In genomic region chr13:112903071-112903577, GRCh38 we compare ENCODE assay signal across 24 cellular contexts.
"Had no signal": no experiment of that assay in that cellular context is flagged by ENCODE, and none has a peak within 500 bp of the region (broad histone marks: within the 10 kb centered on the region; RNA-seq: fewer than 3 reads in every experiment).

No MANE protein-coding gene starts in this region.

- H3K36me3 ChIP-seq: adrenal gland, lower lobe of right lung, transverse colon, vagina had no signal

- H3K4me3 Mint-ChIP-seq: activated T-cell treated with anti-CD3 and anti-CD28 coated beads, Interleukin-2, amount 50 U/mL, for 72 hours; mesothelial cell of epicardium; nephron progenitor cell; T-helper 2 cell treated with Interferon-gamma antibody and Interleukin-4, amounts not matched to agents 5 μg/mL and 100 μg/mL, for 36 hours had no signal

- H3K27ac ChIP-seq: adrenal gland, foreskin keratinocyte, lower lobe of right lung, transverse colon, vagina had no signal

- H3K27ac Mint-ChIP-seq: activated naive CD4-positive, alpha-beta T cell treated with anti-CD3 and anti-CD28 coated beads, Interleukin-2, amount 50 U/mL, for 72 hours; activated T-cell treated with anti-CD3 and anti-CD28 coated beads, Interleukin-2, amount 50 U/mL, for 72 hours; mesothelial cell of epicardium; nephron progenitor cell; T-helper 2 cell treated with Interferon-gamma antibody and Interleukin-4, amounts not matched to agents 5 μg/mL and 100 μg/mL, for 36 hours had no signal

- ATAC-seq: activated CD4-positive, CD25-positive, alpha-beta regulatory T cell treated with anti-CD3 and anti-CD28 coated beads, Interleukin-2, amount 50 U/mL, for 24 hours; activated naive CD4-positive, alpha-beta T cell treated with anti-CD3 and anti-CD28 coated beads, Interleukin-2, amount 50 U/mL, for 72 hours; activated T-cell treated with anti-CD3 and anti-CD28 coated beads, Interleukin-2, amount 50 U/mL, for 72 hours; foreskin keratinocyte; left cardiac atrium had no signal

- H3K4me3 ChIP-seq: adrenal gland, dorsolateral prefrontal cortex, hepatocyte, lower lobe of right lung, transverse colon, vagina had no signal

- H3K9ac ChIP-seq: SK-N-SH had no signal

- H3K9me3 ChIP-seq: adrenal gland, lower lobe of right lung, SK-N-SH, transverse colon, vagina had no signal

- DNase-seq: activated CD4-positive, alpha-beta T cell treated with anti-CD3 and anti-CD28 coated beads, Interleukin-2, amount 50 U/mL, for 4 hours; activated effector memory CD4-positive, alpha-beta T cell treated with anti-CD3 and anti-CD28 coated beads, Interleukin-2, amount 50 U/mL, for 16 hours; activated T-cell treated with anti-CD3 and anti-CD28 coated beads, Interleukin-2, amount 50 U/mL, for 72 hours; caudate nucleus; foreskin keratinocyte; left cardiac atrium; nephron progenitor cell; occipital lobe; stimulated activated CD4-positive, alpha-beta T cell treated with anti-CD3 and anti-CD28 coated beads, Interleukin-12 subunit alpha, Interleukin-12 subunit beta, amount 100 ng/mL, for 4 hours; stimulated activated CD4-positive, alpha-beta T cell treated with anti-CD3 and anti-CD28 coated beads, Interleukin-1b, Interleukin-23, amount 100 ng/mL, for 48 hours; stimulated activated CD8-positive, alpha-beta memory T cell treated with anti-CD3 and anti-CD28 coated beads, Interleukin-4, amount 100 ng/mL, for 48 hours; stimulated activated naive CD4-positive, alpha-beta T cell treated with Interleukin-2 at 50 U/mL for 16 hours; substantia nigra; transverse colon had no signal

- H3K27me3 ChIP-seq: adrenal gland, hepatocyte, transverse colon, vagina had no signal

- H3K9me3 Mint-ChIP-seq: T-helper 2 cell treated with Interferon-gamma antibody and Interleukin-4, amounts not matched to agents 5 μg/mL and 100 μg/mL, for 36 hours had no signal

- H3K4me1 ChIP-seq: adrenal gland, foreskin keratinocyte, transverse colon, vagina had no signal
